8 cellular contexts compared by ENCODE assay signal in genomic region chr2:129396980-129397599, GRCh38.
DNase-seq lines count a peak whose midpoint lies in the region; ATAC-seq and TF ChIP-seq lines count a peak whose summit lies in the region.

No MANE protein-coding gene starts in this region.

- no peaks in the 10 kb centered on the region for H3K4me1 ChIP-seq in psoas muscle

- H3K4me3 Mint-ChIP-seq in CD14-positive monocyte: no peak overlapping the region

- 46 to 62% (median 58%) methylated on average over 3 of the region's 3 CpGs for WGBS in psoas muscle, 3 donors

- H3K4me1 Mint-ChIP-seq in CD14-positive monocyte: no peaks in the 10 kb centered on the region

- H3K4me3 ChIP-seq in fibroblast of villous mesenchyme (ENCODE audit: low read depth, low read length) (no peak overlapping the region), psoas muscle (no peak overlapping the region)

- H3K27me3 ChIP-seq in psoas muscle (ENCODE audit: insufficient read depth in 3 of 3, low read length in 2 of 3): no peaks in the 10 kb centered on the region

- DNase-seq in CD14-positive monocyte (ENCODE audit: low spot score): no peak
- peak; percentile 12 for DNase-seq in HT1080 (ENCODE audit: low read depth)
- DNase-seq in RPMI7951 (ENCODE audit: low read depth): peak; percentile 8
- DNase-seq in fibroblast of villous mesenchyme (ENCODE audit: low read depth): no peak
- DNase-seq in psoas muscle: peak in 1 of 2 donors; percentile 64
- no peak for DNase-seq in NCI-H187 treated with DMSO at 0.1 percent for 48 hours (lab: John Stamatoyannopoulos, UW)
- no peak for DNase-seq in activated effector memory CD4-positive, alpha-beta T cell treated with anti-CD3 and anti-CD28 coated beads, Interleukin-2, amount 50 U/mL, for 16 hours

- H3K36me3 Mint-ChIP-seq in CD14-positive monocyte: no peaks in the 10 kb centered on the region

- H3K27ac Mint-ChIP-seq in CD14-positive monocyte: no peak overlapping the region

- H3K27me3 Mint-ChIP-seq in CD14-positive monocyte (ENCODE audit: low read depth in 3 of 3): peaks cover 0 to 2% (median under 1%) of the 10 kb centered on the region in 3 donors

- H3K27ac ChIP-seq in psoas muscle: no peak overlapping the region

- peak; percentile 14 for TF ChIP-seq CTCF in CD14-positive monocyte (IDR thresholded peaks at IDR 0.05)
- TF ChIP-seq CTCF in fibroblast of villous mesenchyme (IDR thresholded peaks at IDR 0.05; ENCODE audit: insufficient read depth, low read depth, low read length): peak; percentile 10
- peak; percentile 72 for TF ChIP-seq CTCF in psoas muscle (IDR thresholded peaks at IDR 0.05)

- H3K9me3 ChIP-seq in psoas muscle: no peaks in the 10 kb centered on the region

- peak; percentile 63 for ATAC-seq in GM19043 (IDR thresholded peaks at IDR 0.05; ENCODE audit: low read depth, unreplicated experiment)
- peak; percentile 61 to 99 (median 92) for ATAC-seq in psoas muscle

- H3K36me3 ChIP-seq in psoas muscle (ENCODE audit: insufficient read depth in 1 of 2, low read depth in 1 of 2): no peaks in the 10 kb centered on the region

- peaks cover 0 to 2% (median 0%) of the 10 kb centered on the region in 7 donors for H3K9me3 Mint-ChIP-seq in CD14-positive monocyte

- intact Hi-C loops in CD14-positive monocyte (cut with micrococcal nuclease): no loop called here
- intact Hi-C loops in psoas muscle (cut with DNase I): loop anchor here (5.0 to 10.0 kb wide), 4 partner anchors 62 to 660 kb away; no protein-coding TSS in a partner anchor

Comparison
In these comparisons a context has a peak if more than half of its experiments do, and no peak if none do; other contexts are left out.
1. DNase-seq: peak in HT1080 (single experiment) and RPMI7951 (single experiment); none in CD14-positive monocyte (single experiment), fibroblast of villous mesenchyme (single experiment), NCI-H187 treated with DMSO at 0.1 percent for 48 hours (single experiment) and activated effector memory CD4-positive, alpha-beta T cell treated with anti-CD3 and anti-CD28 coated beads, Interleukin-2, amount 50 U/mL, for 16 hours (single experiment).
2. CTCF ChIP-seq: peak in every context shown above with its lines; median percentile 72 in psoas muscle; 14 in CD14-positive monocyte; 10 in fibroblast of villous mesenchyme.
3. intact Hi-C loops: an anchor here in psoas muscle (5.0 to 10.0 kb wide); none called in CD14-positive monocyte.